Comparison of ENCODE assay signal across 8 cellular contexts in the genomic region with DNA sequence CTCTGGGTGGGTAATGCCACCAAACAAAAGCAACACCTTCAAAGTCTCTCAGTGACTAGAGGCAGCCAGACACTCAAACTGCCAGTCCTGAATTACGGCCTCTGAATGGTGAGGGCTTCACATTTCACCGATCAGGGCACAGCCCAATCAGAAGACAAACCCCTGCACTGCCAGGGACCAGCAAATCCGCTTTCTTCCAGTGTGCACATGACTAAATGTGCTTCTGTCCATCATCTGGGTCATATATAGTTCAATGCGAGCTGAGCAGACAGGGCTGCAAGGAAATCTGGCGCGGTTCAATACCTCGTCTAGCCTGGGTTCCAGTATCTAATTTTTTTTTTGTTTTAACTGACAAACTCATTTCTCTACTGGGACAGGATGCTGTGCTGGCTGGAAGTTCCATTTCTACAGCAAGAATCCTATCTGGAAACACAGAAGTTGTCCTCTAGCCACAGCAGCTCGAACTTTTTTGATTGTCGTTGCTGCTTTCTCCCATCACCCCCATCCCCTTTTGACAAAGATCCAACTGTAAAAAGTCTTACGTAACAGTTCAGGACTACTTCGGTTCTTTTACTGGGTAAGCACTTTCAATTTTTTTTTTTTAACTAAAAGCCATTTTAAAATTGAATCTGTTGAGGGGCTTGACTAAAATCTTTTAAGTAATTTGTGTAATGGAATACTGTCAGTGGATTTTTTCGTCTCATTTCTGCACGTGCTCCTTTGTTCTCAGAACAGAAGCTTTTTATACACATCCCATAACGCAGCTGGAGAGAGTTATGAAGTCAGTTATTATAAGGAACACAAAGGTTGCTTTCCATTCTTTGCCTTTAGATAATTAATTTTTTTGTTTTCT.
A peak's percentile ranks its signal among the peaks of the same experiment; 100 is the strongest.
DNase-seq lines count a peak whose midpoint lies in the region; ATAC-seq and TF ChIP-seq lines count a peak whose summit lies in the region.

No MANE protein-coding gene starts in this region.

- H3K36me3 ChIP-seq in mesendoderm (ENCODE audit: control insufficient read depth, insufficient read depth, low read length), result no peaks in the 10 kb centered on the region

- peaks cover 7% of the 10 kb centered on the region for H3K4me1 ChIP-seq in mesendoderm (ENCODE audit: control insufficient read depth, low read depth, low read length)

- H3K9ac ChIP-seq in mesendoderm (ENCODE audit: low read length), result no peak overlapping the region

- no peak for TF ChIP-seq CTCF in AG10803 (conservative IDR thresholded peaks at IDR 0.05; ENCODE audit: low read length)

- no peak overlapping the region for H3K56ac ChIP-seq in mesendoderm (ENCODE audit: low read length)

- no CpG with 5 or more reads among the region's 14 CpGs for WGBS in mesendoderm (ENCODE audit: extremely low coverage, insufficient coverage, low lambda C conversion rate)

- H3K27me3 ChIP-seq in mesendoderm (ENCODE audit: insufficient read depth, low read length, poor library complexity), result no peaks in the 10 kb centered on the region

- H3K79me1 ChIP-seq in mesendoderm (ENCODE audit: low read length), result peaks cover 6% of the 10 kb centered on the region

- H3K4ac ChIP-seq in mesendoderm (ENCODE audit: low read depth, low read length), result peak overlapping the region; percentile 59

- H4K8ac ChIP-seq in mesendoderm (ENCODE audit: low read depth, low read length), result no peak overlapping the region

- H2BK120ac ChIP-seq in mesendoderm (ENCODE audit: low read depth, low read length), result peak overlapping the region; percentile 97

- H3K18ac ChIP-seq in mesendoderm (ENCODE audit: low read length), result peak overlapping the region; percentile 80

- H3K4me3 ChIP-seq in AG10803 (ENCODE audit: low read length), result peak overlapping the region; percentile 69
- H3K4me3 ChIP-seq in mesendoderm (ENCODE audit: low read length), result no peak overlapping the region

- H3K23ac ChIP-seq in mesendoderm (ENCODE audit: low read length), result no peak overlapping the region

- no peak overlapping the region for H3K4me2 ChIP-seq in mesendoderm (ENCODE audit: low read length)

- no peak overlapping the region for H2AK5ac ChIP-seq in mesendoderm (ENCODE audit: low read length)

- peaks cover 2% of the 10 kb centered on the region for H3K79me2 ChIP-seq in mesendoderm (ENCODE audit: control insufficient read depth, insufficient read depth, low read length)

- peak overlapping the region; percentile 85 for H2BK15ac ChIP-seq in mesendoderm (replicated peaks; ENCODE audit: low read depth)

- no peak overlapping the region for H4K5ac ChIP-seq in mesendoderm (ENCODE audit: low read length)

- peak; percentile 98 for DNase-seq in AG10803 (ENCODE audit: low read depth)
- DNase-seq in NCI-H2171 (lab: John Stamatoyannopoulos, UW), result peak; percentile 77
- peak; percentile 22 to 35 for DNase-seq in activated CD4-positive, alpha-beta T cell treated with anti-CD3 and anti-CD28 coated beads, Interleukin-2, amount 50 U/mL, for 48 hours
- DNase-seq in epidermal melanocyte (ENCODE audit: insufficient read length, low spot score), result peak; percentile 74
- DNase-seq in mesendoderm, result peak; percentile 89
- peak; percentile 48 for DNase-seq in stimulated activated CD8-positive, alpha-beta memory T cell treated with anti-CD3 and anti-CD28 coated beads, Interleukin-4, amount 100 ng/mL, for 48 hours

- peak overlapping the region; percentile 86 for H3K27ac ChIP-seq in mesendoderm (ENCODE audit: low read depth, low read length)

- ATAC-seq in GM18861 (IDR thresholded peaks at IDR 0.05; ENCODE audit: unreplicated experiment) (peak; percentile 90), HG03108 (IDR thresholded peaks at IDR 0.05; ENCODE audit: unreplicated experiment) (peak; percentile 85)

- H2BK5ac ChIP-seq in mesendoderm (ENCODE audit: low read length), result no peak overlapping the region

Comparison
In these comparisons a context has a peak if more than half of its experiments do, and no peak if none do; other contexts are left out.
1. DNase-seq: peak in every context shown above with its lines; median percentile 98 in AG10803; 89 in mesendoderm; 77 in NCI-H2171; 74 in epidermal melanocyte; 48 in stimulated activated CD8-positive, alpha-beta memory T cell treated with anti-CD3 and anti-CD28 coated beads, Interleukin-4, amount 100 ng/mL, for 48 hours; 28 in activated CD4-positive, alpha-beta T cell treated with anti-CD3 and anti-CD28 coated beads, Interleukin-2, amount 50 U/mL, for 48 hours.